ENCODE assay signal across 13 cellular contexts in genomic region chr13:74243637-74244526, GRCh38.
A peak's percentile ranks its signal among the peaks of the same experiment; 100 is the strongest.
DNase-seq lines count a peak whose midpoint lies in the region; ATAC-seq, FAIRE-seq and TF ChIP-seq lines count a peak whose summit lies in the region.
"Had no signal": no experiment of that assay in that cellular context is flagged by ENCODE, and none has a peak within 500 bp of the region (broad histone marks: within the 10 kb centered on the region; RNA-seq: fewer than 3 reads in every experiment).

No MANE protein-coding gene starts in this region.

- DNase-seq in activated CD4-positive, alpha-beta T cell treated with anti-CD3 and anti-CD28 coated beads for 36 hours = peak; percentile 20
- DNase-seq in activated CD4-positive, alpha-beta T cell treated with anti-CD3 and anti-CD28 coated beads, Interleukin-2, amount 50 U/mL, for 4 hours = no peak
- DNase-seq in T-cell (no peak), small intestine (peak; percentile 44), NCI-H2081 treated with DMSO at 0.1 percent for 48 hours (lab: John Stamatoyannopoulos, UW) (no peak), GM10248 (ENCODE audit: extremely low spot score) (no peak)
- DNase-seq in effector memory CD8-positive, alpha-beta T cell = peak in 1 of 3 experiments; percentile 21
- DNase-seq in stimulated activated CD8-positive, alpha-beta memory T cell treated with anti-CD3 and anti-CD28 coated beads, Interleukin-4, amount 100 ng/mL, for 48 hours = no peak
- DNase-seq: NCI-H1930, PC-9, right cardiac atrium had no signal

- H3K9me3 ChIP-seq in small intestine (ENCODE audit: control insufficient read depth, low read depth) = no peaks in the 10 kb centered on the region

- no peaks in the 10 kb centered on the region for H3K36me3 ChIP-seq in small intestine (ENCODE audit: control insufficient read depth in 2 of 2, insufficient read depth in 2 of 2, low read length in 2 of 2)

- no peaks in the 10 kb centered on the region for H3K4me1 ChIP-seq in small intestine (ENCODE audit: control insufficient read depth in 2 of 2, insufficient read depth in 1 of 2, low read depth in 1 of 2, low read length in 1 of 2)

- peak overlapping the region; percentile 76 for H3K27ac Mint-ChIP-seq in activated CD4-positive, alpha-beta T cell treated with anti-CD3 and anti-CD28 coated beads for 36 hours
- peak overlapping the region; percentile 94 to 96 for H3K27ac Mint-ChIP-seq in T-cell
- H3K27ac Mint-ChIP-seq in effector memory CD8-positive, alpha-beta T cell = peak overlapping the region; percentile 96 to 98

- CTCF ChIA-PET in activated CD4-positive, alpha-beta T cell treated with anti-CD3 and anti-CD28 coated beads for 36 hours (lab: Charles Lee) = no interaction called here
- CTCF ChIA-PET in T-cell (lab: Charles Lee) (interaction anchor here in 1 of 2 donors (2.6 kb wide), 1 partner anchor 43 kb away, joined by 19 read pairs; no protein-coding TSS in a partner anchor), GM10248 (lab: Yijun Ruan, JAX) (no interaction called here)

- no peak overlapping the region for H3K4me3 ChIP-seq in small intestine (ENCODE audit: low read depth in 1 of 2, low read length in 2 of 2)
- H3K4me3 ChIP-seq: PC-9 had no signal

- POLR2A ChIA-PET in activated CD4-positive, alpha-beta T cell treated with anti-CD3 and anti-CD28 coated beads for 36 hours (lab: Charles Lee) = interaction anchor here (1.1 kb wide), 1 partner anchor 114 kb away, joined by 4 read pairs; no protein-coding TSS in a partner anchor
- POLR2A ChIA-PET in T-cell (lab: Charles Lee) (interaction anchor here in 1 of 2 donors (0.6 kb wide), 2 partner anchors 89 to 431 kb away, joined by 3 read pairs; no protein-coding TSS in a partner anchor), GM10248 (lab: Yijun Ruan, JAX) (no interaction called here)

- no peak for TF ChIP-seq CTCF in GM10248 (IDR thresholded peaks at IDR 0.05; ENCODE audit: control extremely low read depth, extremely low read depth, low read depth, missing control alignments)

- WGBS in small intestine, 3 donors = 82 to 83% (median 82%) methylated on average over 5 of the region's 5 CpGs

- H3K27ac ChIP-seq in small intestine (ENCODE audit: low read depth in 1 of 2, low read length in 1 of 2) = peak overlapping the region; percentile 44 to 70
- H3K27ac ChIP-seq: PC-9 had no signal

- H3K27me3 Mint-ChIP-seq in activated CD4-positive, alpha-beta T cell treated with anti-CD3 and anti-CD28 coated beads for 36 hours = no peaks in the 10 kb centered on the region
- H3K27me3 Mint-ChIP-seq in T-cell = no peaks in the 10 kb centered on the region
- no peaks in the 10 kb centered on the region for H3K27me3 Mint-ChIP-seq in effector memory CD8-positive, alpha-beta T cell

- no peak for FAIRE-seq in small intestine (lab: Jason Lieb, UNC)
- FAIRE-seq: A204.1, G401.6 had no signal

- ATAC-seq in activated CD4-positive, alpha-beta T cell treated with anti-CD3 and anti-CD28 coated beads for 36 hours = peak; percentile 81
- peak; percentile 79 to 88 (median 86) for ATAC-seq in T-cell (replicated peaks in 1 of 4)
- peak; percentile 94 for ATAC-seq in effector memory CD8-positive, alpha-beta T cell (replicated peaks)
- ATAC-seq: right cardiac atrium had no signal

- peaks cover 2% of the 10 kb centered on the region for H3K9me3 Mint-ChIP-seq in activated CD4-positive, alpha-beta T cell treated with anti-CD3 and anti-CD28 coated beads for 36 hours (ENCODE audit: low read depth)
- H3K9me3 Mint-ChIP-seq in T-cell = peaks cover 4 to 11% (median 10%) of the 10 kb centered on the region in 3 donors
- peaks cover 0 to 15% of the 10 kb centered on the region in 2 donors for H3K9me3 Mint-ChIP-seq in effector memory CD8-positive, alpha-beta T cell

- H3K4me3 Mint-ChIP-seq in activated CD4-positive, alpha-beta T cell treated with anti-CD3 and anti-CD28 coated beads for 36 hours = peak overlapping the region; percentile 27
- peak overlapping the region; percentile 44 to 75 (median 60) for H3K4me3 Mint-ChIP-seq in T-cell
- peak overlapping the region; percentile 79 for H3K4me3 Mint-ChIP-seq in effector memory CD8-positive, alpha-beta T cell

- H3K36me3 Mint-ChIP-seq in activated CD4-positive, alpha-beta T cell treated with anti-CD3 and anti-CD28 coated beads for 36 hours (ENCODE audit: low read depth) = peaks cover 17% of the 10 kb centered on the region
- peaks cover 19% of the 10 kb centered on the region for H3K36me3 Mint-ChIP-seq in T-cell
- peaks cover 9% of the 10 kb centered on the region for H3K36me3 Mint-ChIP-seq in effector memory CD8-positive, alpha-beta T cell (ENCODE audit: insufficient read depth)

- H3K4me1 Mint-ChIP-seq in activated CD4-positive, alpha-beta T cell treated with anti-CD3 and anti-CD28 coated beads for 36 hours = peaks cover 71% of the 10 kb centered on the region
- H3K4me1 Mint-ChIP-seq in T-cell = peaks cover 71 to 73% (median 73%) of the 10 kb centered on the region in 3 donors
- H3K4me1 Mint-ChIP-seq in effector memory CD8-positive, alpha-beta T cell (ENCODE audit: low read depth in 2 of 2) = peaks cover 60 to 66% of the 10 kb centered on the region in 2 donors

- H3K27me3 ChIP-seq in small intestine (ENCODE audit: control insufficient read depth in 2 of 2, insufficient read depth in 2 of 2, low read length in 2 of 2) = no peaks in the 10 kb centered on the region

- intact Hi-C loops in activated CD4-positive, alpha-beta T cell treated with anti-CD3 and anti-CD28 coated beads for 36 hours (cut with DNase I, micrococcal nuclease) = loop anchor here (1.0 to 5.0 kb wide), 4 partner anchors 13 to 527 kb away; no protein-coding TSS in a partner anchor

Comparison
In these comparisons a context has a peak if more than half of its experiments do, and no peak if none do; other contexts are left out.
1. DNase-seq: peak in activated CD4-positive, alpha-beta T cell treated with anti-CD3 and anti-CD28 coated beads for 36 hours (single experiment) and small intestine (single experiment); none in activated CD4-positive, alpha-beta T cell treated with anti-CD3 and anti-CD28 coated beads, Interleukin-2, amount 50 U/mL, for 4 hours (0 of 2), T-cell (0 of 34), NCI-H2081 treated with DMSO at 0.1 percent for 48 hours (single experiment), stimulated activated CD8-positive, alpha-beta memory T cell treated with anti-CD3 and anti-CD28 coated beads, Interleukin-4, amount 100 ng/mL, for 48 hours (single experiment) and GM10248 (single experiment).
2. H3K4me3 Mint-ChIP-seq: peak in every context shown above with its lines; median percentile 79 in effector memory CD8-positive, alpha-beta T cell; 60 in T-cell; 27 in activated CD4-positive, alpha-beta T cell treated with anti-CD3 and anti-CD28 coated beads for 36 hours.
3. Peak in every context shown above with its lines, with median percentiles within 50 percentile points of each other: ATAC-seq and H3K27ac Mint-ChIP-seq.